ENCODE assay signal across 14 cellular contexts in genomic region chr20:51430198-51430950, GRCh38.
"Had no signal": no experiment of that assay in that cellular context is flagged by ENCODE, and none has a peak within 500 bp of the region (broad histone marks: within the 10 kb centered on the region; RNA-seq: fewer than 3 reads in every experiment).

No MANE protein-coding gene starts in this region.

- H3K27ac ChIP-seq: adrenal gland, esophagus squamous epithelium, neural progenitor cell, right atrium auricular region, thoracic aorta had no signal

- H3K36me3 ChIP-seq: neural progenitor cell, thoracic aorta had no signal

- H3K9me3 ChIP-seq: adrenal gland, esophagus squamous epithelium, right atrium auricular region, thoracic aorta had no signal

- H3K4me3 Mint-ChIP-seq: activated CD4-positive, alpha-beta T cell treated with anti-CD3 and anti-CD28 coated beads, Interleukin-2, amount 10 ng/mL, durations not matched to agents 7 days and 5 days; neural progenitor cell had no signal

- H3K9ac ChIP-seq: neural progenitor cell had no signal

- H3K9me3 Mint-ChIP-seq: activated CD4-positive, alpha-beta T cell treated with anti-CD3 and anti-CD28 coated beads, Interleukin-2, amount 10 ng/mL, durations not matched to agents 7 days and 5 days; activated naive CD4-positive, alpha-beta T cell treated with anti-CD3 and anti-CD28 coated beads, Interleukin-2, amount 50 U/mL, for 72 hours; effector memory CD8-positive, alpha-beta T cell; neural progenitor cell had no signal

- DNase-seq: activated CD4-positive, alpha-beta T cell treated with anti-CD3 and anti-CD28 coated beads, Interleukin-2, amount 10 ng/mL, durations not matched to agents 7 days and 5 days; activated CD4-positive, CD25-positive, alpha-beta regulatory T cell; adrenal gland; effector memory CD8-positive, alpha-beta T cell; esophagus squamous epithelium; left cardiac atrium; mammary epithelial cell; stimulated activated CD4-positive, alpha-beta T cell treated with anti-CD3 and anti-CD28 coated beads, Interleukin-2, amount 100 ng/mL, for 48 hours; T1000 had no signal

- ATAC-seq: left cardiac atrium had no signal

- H3K36me3 Mint-ChIP-seq: neural progenitor cell had no signal

- H2AFZ ChIP-seq: neural progenitor cell had no signal

- H3K27me3 Mint-ChIP-seq: activated CD4-positive, alpha-beta T cell treated with anti-CD3 and anti-CD28 coated beads, Interleukin-2, amount 10 ng/mL, durations not matched to agents 7 days and 5 days; effector memory CD8-positive, alpha-beta T cell had no signal

- H3K4me1 ChIP-seq: adrenal gland had no signal

- H3K4me3 ChIP-seq: adrenal gland, esophagus squamous epithelium, neural progenitor cell, right atrium auricular region, thoracic aorta had no signal

- H3K27me3 ChIP-seq: adrenal gland, right atrium auricular region had no signal

- H3K27ac Mint-ChIP-seq: neural progenitor cell, progenitor cell of endocrine pancreas had no signal

- H3K4me2 ChIP-seq: neural progenitor cell had no signal
